Comparison of ENCODE assay signal across 1 cellular context in genomic region chr1:31793586-31794285, GRCh38.
TF ChIP-seq lines count a peak whose summit lies in the region.

No MANE protein-coding gene starts in this region.

TF ChIP-seq in IMR-90, 13 proteins besides CTCF, POLR2A, EP300 and RAD21:
- no peak for TF ChIP-seq RCOR1 (IDR thresholded peaks at IDR 0.05; ENCODE audit: insufficient replicate concordance, low read length)
- no peak for TF ChIP-seq USF2 (IDR thresholded peaks at IDR 0.05; ENCODE audit: low read depth, low read length)
- no peak for TF ChIP-seq MAZ (IDR thresholded peaks at IDR 0.05; ENCODE audit: borderline replicate concordance, low read depth, low read length)
